Comparison of ENCODE assay signal across 9 cellular contexts in genomic region chr3:194270627-194271458, GRCh38.
DNase-seq lines count a peak whose midpoint lies in the region; ATAC-seq and TF ChIP-seq lines count a peak whose summit lies in the region.
"Had no signal": no experiment of that assay in that cellular context is flagged by ENCODE, and none has a peak within 500 bp of the region (broad histone marks: within the 10 kb centered on the region; RNA-seq: fewer than 3 reads in every experiment).

No MANE protein-coding gene starts in this region.

- ATAC-seq in HG02759 (IDR thresholded peaks at IDR 0.05; ENCODE audit: unreplicated experiment) = no peak

- H3K27me3 ChIP-seq in cardiac muscle cell = no peaks in the 10 kb centered on the region
- no peaks in the 10 kb centered on the region for H3K27me3 ChIP-seq in parathyroid adenoma (ENCODE audit: control insufficient read depth, insufficient read depth, low read length)

- H3K27ac ChIP-seq in adipose tissue (ENCODE audit: low read depth, low read length) = peak overlapping the region; percentile 21
- peak overlapping the region; percentile 53 for H3K27ac ChIP-seq in cardiac muscle cell
- H3K27ac ChIP-seq in parathyroid adenoma = peak overlapping the region; percentile 98

- peak overlapping the region; percentile 61 for H2AFZ ChIP-seq in parathyroid adenoma

- no peaks in the 10 kb centered on the region for H3K4me1 ChIP-seq in cardiac muscle cell (ENCODE audit: low read depth)
- H3K4me1 ChIP-seq in parathyroid adenoma = peaks cover 64% of the 10 kb centered on the region

- no peaks in the 10 kb centered on the region for H3K9me3 ChIP-seq in cardiac muscle cell (ENCODE audit: low read depth)
- no peaks in the 10 kb centered on the region for H3K9me3 ChIP-seq in parathyroid adenoma (ENCODE audit: control insufficient read depth, low read length)

- H3K79me2 ChIP-seq in parathyroid adenoma = no peaks in the 10 kb centered on the region

- H3K4me2 ChIP-seq in parathyroid adenoma (ENCODE audit: low read length) = peak overlapping the region; percentile 5

- H3K4me3 ChIP-seq in cardiac muscle cell (no peak overlapping the region), parathyroid adenoma (ENCODE audit: low read depth, low read length) (no peak overlapping the region)

- TF ChIP-seq CTCF in cardiac muscle cell (IDR thresholded peaks at IDR 0.05; ENCODE audit: low read depth, low read length) (no peak), parathyroid adenoma (IDR thresholded peaks at IDR 0.05) (no peak)

- peak in 13 of 14 donors; percentile 77 to 99 (median 94) for DNase-seq in C1 segment of cervical spinal cord (lab: John Stamatoyannopoulos, UW)
- DNase-seq in cardiac muscle cell (ENCODE audit: low read depth in 1 of 2, low spot score in 1 of 2) = peak; percentile 33 to 75
- no peak for DNase-seq in NCI-H345 treated with DMSO at 0.1 percent for 48 hours (lab: John Stamatoyannopoulos, UW; ENCODE audit: unreplicated experiment)
- no peak for DNase-seq in T1000 (lab: John Stamatoyannopoulos, UW)
- no peak for DNase-seq in stimulated activated CD4-positive, alpha-beta T cell treated with anti-CD3 and anti-CD28 coated beads, Interleukin-1b, Interleukin-23, amount 100 ng/mL, for 48 hours
- DNase-seq: activated B cell treated with CpG ODN at 0.5 μM for 24 hours had no signal

- no peaks in the 10 kb centered on the region for H3K36me3 ChIP-seq in cardiac muscle cell
- H3K36me3 ChIP-seq in parathyroid adenoma (ENCODE audit: control insufficient read depth, insufficient read depth, low read length) = no peaks in the 10 kb centered on the region

- 40 to 56% (median 54%) methylated on average over 18 of the region's 18 CpGs for WGBS in adipose tissue, 3 donors

- peak overlapping the region; percentile 87 for H3K9ac ChIP-seq in parathyroid adenoma

Comparison
In these comparisons a context has a peak if more than half of its experiments do, and no peak if none do; other contexts are left out.
1. DNase-seq: peak in C1 segment of cervical spinal cord (13 of 14) and cardiac muscle cell (2 of 2); none in NCI-H345 treated with DMSO at 0.1 percent for 48 hours (single experiment), T1000 (single experiment) and stimulated activated CD4-positive, alpha-beta T cell treated with anti-CD3 and anti-CD28 coated beads, Interleukin-1b, Interleukin-23, amount 100 ng/mL, for 48 hours (single experiment).
2. H3K27ac ChIP-seq: peak in every context shown above with its lines; median percentile 98 in parathyroid adenoma; 53 in cardiac muscle cell; 21 in adipose tissue.